Comparison of ENCODE assay signal across 12 cellular contexts in genomic region chr1:70227439-70227838, GRCh38. TPM values are rescaled to one million over a fixed set of nuclear protein-coding genes. Genes with fewer than 3 reads are reported as not detected.
DNase-seq lines count a peak whose midpoint lies in the region; ATAC-seq, FAIRE-seq and TF ChIP-seq lines count a peak whose summit lies in the region.
"Had no signal": no experiment of that assay in that cellular context is flagged by ENCODE, and none has a peak within 500 bp of the region (broad histone marks: within the 10 kb centered on the region; RNA-seq: fewer than 3 reads in every experiment).

No MANE protein-coding gene starts in this region.

- no peak overlapping the region for H3K27ac ChIP-seq in CD8-positive, alpha-beta T cell (ENCODE audit: low read depth, low read length)
- H3K27ac ChIP-seq in GM12878 (ENCODE audit: control insufficient read depth, insufficient read depth) (no peak overlapping the region), coronary artery (no peak overlapping the region), kidney (ENCODE audit: low read depth in 2 of 2, low read length in 2 of 2) (no peak overlapping the region), suprapubic skin (no peak overlapping the region)
- H3K27ac ChIP-seq: C4-2B had no signal

- H3K9me3 Mint-ChIP-seq in CD8-positive, alpha-beta T cell, result no peaks in the 10 kb centered on the region

- CTCF ChIA-PET in CD8-positive, alpha-beta T cell (lab: Charles Lee), result interaction anchor here (1.1 to 1.2 kb wide), 2 partner anchors 62 to 853 kb away, joined by 3 to 4 read pairs; partner anchors contain the start of gene ZRANB2
- CTCF ChIA-PET in GM12878 (lab: Yijun Ruan, JAX), result interaction anchor here (0.7 to 1.5 kb wide), 4 partner anchors 15 to 36 kb away, joined by 3 to 4 read pairs (median 3); partner anchors contain the start of gene LRRC40

- H3K27ac Mint-ChIP-seq in CD8-positive, alpha-beta T cell, result no peak overlapping the region

- no peak for DNase-seq in CD8-positive, alpha-beta T cell
- DNase-seq in M059J (ENCODE audit: low read depth) (peak; percentile 40), GM12878 (ENCODE audit: low read depth, low spot score) (no peak), coronary artery (ENCODE audit: low spot score) (no peak), kidney (no peak), suprapubic skin (ENCODE audit: low spot score in 2 of 2) (no peak)
- DNase-seq: activated gamma-delta T cell treated with Interleukin-2 at 50 U/mL for 16 hours, NCI-H1105 treated with DMSO at 0.1 percent for 48 hours, spleen had no signal

- H3K27me3 Mint-ChIP-seq in CD8-positive, alpha-beta T cell (ENCODE audit: low read depth), result no peaks in the 10 kb centered on the region

- no peaks in the 10 kb centered on the region for H3K27me3 ChIP-seq in CD8-positive, alpha-beta T cell (ENCODE audit: insufficient read depth, low read length)
- H3K27me3 ChIP-seq in GM12878 (replicated peaks in 1 of 2; ENCODE audit: control insufficient read depth in 2 of 2, insufficient read depth in 2 of 2, low read length in 1 of 2) (no peaks in the 10 kb centered on the region), suprapubic skin (no peaks in the 10 kb centered on the region)
- H3K27me3 ChIP-seq: spleen had no signal

- peak; percentile 51 for ATAC-seq in CD8-positive, alpha-beta T cell
- ATAC-seq in GM21390 (IDR thresholded peaks at IDR 0.05; ENCODE audit: unreplicated experiment), result peak; percentile 76
- peak; percentile 76 for ATAC-seq in GM12878
- no peak for ATAC-seq in HG02970 (IDR thresholded peaks at IDR 0.05; ENCODE audit: low FRiP score, unreplicated experiment)

- H3K4me1 Mint-ChIP-seq in CD8-positive, alpha-beta T cell (ENCODE audit: low read depth), result peaks cover 62% of the 10 kb centered on the region

- H3K9ac ChIP-seq in GM12878 (ENCODE audit: control insufficient read depth, insufficient read depth, low read length) (no peak overlapping the region), kidney (ENCODE audit: low read length in 2 of 2) (no peak overlapping the region)

- no peak for TF ChIP-seq RAD21 in GM12878 (IDR thresholded peaks at IDR 0.05; ENCODE audit: insufficient read depth, low read depth, low read length)

- POLR2A ChIA-PET in CD8-positive, alpha-beta T cell (lab: Charles Lee), result interaction anchor here (0.9 to 1.3 kb wide), 2 partner anchors 13 to 128 kb away, joined by 3 read pairs; partner anchors contain the start of gene ANKRD13C
- POLR2A ChIA-PET in GM12878 (lab: Charles Lee), result interaction anchor here (1.1 kb wide), 1 partner anchor 18 kb away, joined by 3 read pairs; no protein-coding TSS in a partner anchor

- H3K9me3 ChIP-seq in CD8-positive, alpha-beta T cell (ENCODE audit: low read length), result no peaks in the 10 kb centered on the region
- H3K9me3 ChIP-seq in GM12878 (replicated peaks; ENCODE audit: control insufficient read depth, insufficient read depth, low read length) (no peaks in the 10 kb centered on the region), kidney (ENCODE audit: control insufficient read depth in 1 of 2, low read length in 2 of 2) (no peaks in the 10 kb centered on the region), suprapubic skin (no peaks in the 10 kb centered on the region)
- H3K9me3 ChIP-seq: spleen had no signal

- H3K4me3 Mint-ChIP-seq in CD8-positive, alpha-beta T cell, result peak overlapping the region; percentile 22

- intact Hi-C loops in CD8-positive, alpha-beta T cell (cut with DNase I, micrococcal nuclease), result loop anchor here in 1 of 2 experiments (5.0 kb wide), 1 partner anchor 35 kb away; no protein-coding TSS in a partner anchor
- intact Hi-C loops in GM12878 (cut with micrococcal nuclease; ENCODE audit: unreplicated experiment) (no loop called here), kidney (cut with DNase I) (no loop called here)

- peaks cover 54% of the 10 kb centered on the region for H3K4me1 ChIP-seq in CD8-positive, alpha-beta T cell (ENCODE audit: insufficient read depth, low read length)
- H3K4me1 ChIP-seq in GM12878 (ENCODE audit: control insufficient read depth, insufficient read depth, low read length) (peaks cover 8% of the 10 kb centered on the region), kidney (ENCODE audit: control insufficient read depth in 1 of 2, insufficient read depth in 1 of 2, low read depth in 1 of 2, low read length in 2 of 2) (peaks cover 5 to 23% of the 10 kb centered on the region in 2 donors), suprapubic skin (peaks cover 50% of the 10 kb centered on the region)

- peak overlapping the region; percentile 7; the same call in 1 of the 2 replicates for H3K4me2 ChIP-seq in GM12878 (ENCODE audit: control insufficient read depth, insufficient read depth)

- TF ChIP-seq EP300 in GM12878 (IDR thresholded peaks at IDR 0.05; ENCODE audit: borderline replicate concordance in 1 of 2, control insufficient read depth in 1 of 2, low read depth in 2 of 2, low read length in 2 of 2) (no peak), suprapubic skin (IDR thresholded peaks at IDR 0.05) (no peak)

- SMC1A ChIA-PET in GM12878 (lab: Charles Lee; ENCODE audit: uncharacterized antibody, unreplicated experiment), result interaction anchor here (0.7 to 2.0 kb wide), 11 partner anchors 9 to 260 kb away, joined by 3 to 6 read pairs (median 4); no protein-coding TSS in a partner anchor

- no peak overlapping the region for H3K4me3 ChIP-seq in CD8-positive, alpha-beta T cell (ENCODE audit: low read depth, low read length)
- 0 out of 2 replicates have a peak overlapping the region, but pooled peaks have one; percentile 9 for H3K4me3 ChIP-seq in GM12878
- no peak overlapping the region for H3K4me3 ChIP-seq in coronary artery
- H3K4me3 ChIP-seq in kidney (ENCODE audit: low read length in 2 of 2), result no peak overlapping the region
- H3K4me3 ChIP-seq in suprapubic skin, result no peak overlapping the region
- H3K4me3 ChIP-seq: spleen had no signal

- no peaks in the 10 kb centered on the region for H4K20me1 ChIP-seq in GM12878 (ENCODE audit: control insufficient read depth, insufficient read depth)

- FAIRE-seq in GM12878 (lab: Jason Lieb, UNC) (no peak), kidney (lab: Jason Lieb, UNC) (no peak)

- H2AFZ ChIP-seq in GM12878 (ENCODE audit: control insufficient read depth, low read depth, low read length), result no peak overlapping the region

- peaks cover 33% of the 10 kb centered on the region for H3K36me3 ChIP-seq in CD8-positive, alpha-beta T cell (ENCODE audit: insufficient read depth, low read length)
- H3K36me3 ChIP-seq in GM12878 (ENCODE audit: control insufficient read depth in 2 of 2, insufficient read depth in 2 of 2, low read length in 1 of 2), result peaks cover 2 to 20% of the 10 kb centered on the region in 2 experiments
- H3K36me3 ChIP-seq in kidney (ENCODE audit: control insufficient read depth in 1 of 2, insufficient read depth in 2 of 2, low read length in 2 of 2), result peaks cover 20 to 52% of the 10 kb centered on the region in 2 donors
- peaks cover 48% of the 10 kb centered on the region for H3K36me3 ChIP-seq in suprapubic skin

- RAD21 ChIA-PET in GM12878 (lab: Charles Lee; ENCODE audit: unreplicated experiment), result interaction anchor here (1.1 to 3.0 kb wide), 4 partner anchors 19 to 184 kb away, joined by 3 to 8 read pairs (median 4); partner anchors contain the start of gene CTH

- in situ Hi-C loops in GM12878 (cut with MboI), result no loop called here

- peaks cover 57% of the 10 kb centered on the region for H3K79me2 ChIP-seq in GM12878 (ENCODE audit: control insufficient read depth, insufficient read depth, low read length)

- BruUV-seq in GM12878 (replicated peaks; lab: Mats Ljungman, UMichigan), result no TSS peak

- TF ChIP-seq POLR2A in GM12878 (IDR thresholded peaks at IDR 0.05; ENCODE audit: low read depth, low read length), result no peak
- no peak for TF ChIP-seq POLR2A in suprapubic skin (IDR thresholded peaks at IDR 0.05)

- TF ChIP-seq CTCF in CD8-positive, alpha-beta T cell (IDR thresholded peaks at IDR 0.05), result no peak
- TF ChIP-seq CTCF in GM12878 (IDR thresholded peaks at IDR 0.05 in 2 of 3, conservative IDR thresholded peaks at IDR 0.05 in 1 of 3; ENCODE audit: control insufficient read depth in 2 of 3, extremely low read depth in 1 of 3, insufficient read depth in 1 of 3, low read depth in 3 of 3, low read length in 3 of 3), result no peak
- no peak for TF ChIP-seq CTCF in coronary artery (IDR thresholded peaks at IDR 0.05)
- TF ChIP-seq CTCF in kidney (IDR thresholded peaks at IDR 0.05; ENCODE audit: borderline replicate concordance, extremely low read depth, insufficient read depth), result no peak
- TF ChIP-seq CTCF in suprapubic skin (IDR thresholded peaks at IDR 0.05), result no peak

- 38% methylated on average over 1 of the region's 1 CpG for WGBS in GM12878 (ENCODE audit: insufficient coverage, insufficient replicate concordance, low lambda C conversion rate, missing lambda C conversion rate)
- 32% methylated on average over 1 of the region's 1 CpG for WGBS in suprapubic skin

- H3K36me3 Mint-ChIP-seq in CD8-positive, alpha-beta T cell, result peaks cover 72% of the 10 kb centered on the region

RNA-seq across cellular contexts. Expression of gene SRSF11, which starts 6.3 kb away (rescaled TPM):
- 100 to 1,000 TPM; 427 to 456 TPM for total RNA-seq in CD8-positive, alpha-beta T cell
- 71.0 and 77.3 TPM in 2 replicates for total RNA-seq in M059J (2014; rRNA removed; shearing (Covaris generic))
- total RNA-seq in GM12878 (2013; cell fraction: nucleolus; rRNA removed), result 679 and 699 TPM in 2 replicates
- 143 and 161 TPM in 2 replicates for total RNA-seq in GM12878 (2014; rRNA removed)
- 206 and 215 TPM in 2 replicates for total RNA-seq in GM12878 (2014; rRNA removed; fragmentation: Illumina TruSeq; extraction: Trizol)
- 139 and 144 TPM in 2 replicates for total RNA-seq in GM12878 (2021)
- polyA plus RNA-seq in GM12878 (2011; ENCODE audit: low read depth), result 67.0 TPM
- 424 and 447 TPM in 2 replicates for polyA plus RNA-seq in GM12878 (2011; rRNA removed)
- polyA plus RNA-seq in GM12878 (2011; cell fraction: cytosol; rRNA removed), result 210 and 228 TPM in 2 replicates
- polyA plus RNA-seq in GM12878 (2011; cell fraction: nucleus; rRNA removed), result 782 and 792 TPM in 2 replicates
- 144 and 155 TPM in 2 replicates for polyA plus RNA-seq in GM12878 (2012)
- polyA plus RNA-seq in GM12878 (2014; fragmentation: Illumina TruSeq; extraction: Trizol), result 267 and 397 TPM in 2 replicates
- 100 to 1,000 TPM in 1 of 2 experiments, 10 to 100 TPM in 1; 83.0 to 109 TPM for polyA plus RNA-seq in GM12878 (2014; fragmentation: Nextera tagmentation; extraction: Ambion mirVana)
- polyA plus RNA-seq in GM12878 (2014; rRNA removed), result 185 and 210 TPM in 2 replicates
- polyA plus RNA-seq in GM12878 (2016; fragmentation: Nextera tagmentation; extraction: Ambion mirVana), result 100 to 1,000 TPM; 207 to 219 TPM
- 241 and 282 TPM in 2 replicates for polyA minus RNA-seq in GM12878 (2011; rRNA and poly(A)+ RNA removed)
- polyA minus RNA-seq in GM12878 (2011; cell fraction: cytosol; rRNA and poly(A)+ RNA removed), result 69.1 and 84.6 TPM in 2 replicates
- polyA minus RNA-seq in GM12878 (2011; cell fraction: nucleus; rRNA and poly(A)+ RNA removed), result 291 and 367 TPM in 2 replicates
- total RNA-seq in kidney, result 135 TPM
- 58.9 TPM for polyA plus RNA-seq in kidney (ENCODE audit: insufficient read depth, low read depth, low replicate concordance)
- total RNA-seq in suprapubic skin, result 100 to 1,000 TPM; 104 to 419 (median 110) TPM

RNA-seq across cellular contexts. Expression of gene LRRC40, which starts 22.1 kb away (rescaled TPM):
- total RNA-seq in CD8-positive, alpha-beta T cell, result 10 to 100 TPM; 13.7 to 15.4 TPM
- 18.2 and 26.9 TPM in 2 replicates for total RNA-seq in M059J (2014; rRNA removed; shearing (Covaris generic))
- 38.1 and 39.8 TPM in 2 replicates for total RNA-seq in GM12878 (2013; cell fraction: nucleolus; rRNA removed)
- total RNA-seq in GM12878 (2014; rRNA removed) (27.5 and 32.5 TPM in 2 replicates), GM12878 (2014; rRNA removed; fragmentation: Illumina TruSeq; extraction: Trizol) (39.1 and 39.4 TPM in 2 replicates), GM12878 (2021) (21.4 and 22.0 TPM in 2 replicates), kidney (13.3 TPM), suprapubic skin (10 to 100 TPM in 2 of 4 donors, 1 to 10 TPM in 2; 8.6 to 14.4 (median 10.4) TPM)
- 5.4 TPM for polyA plus RNA-seq in GM12878 (2011; ENCODE audit: low read depth)
- polyA plus RNA-seq in GM12878 (2011; rRNA removed) (29.4 and 55.8 TPM in 2 replicates), GM12878 (2014; fragmentation: Illumina TruSeq; extraction: Trizol) (34.2 and 48.0 TPM in 2 replicates), GM12878 (2014; fragmentation: Nextera tagmentation; extraction: Ambion mirVana) (10 to 100 TPM; 26.1 to 44.3 TPM), GM12878 (2014; rRNA removed) (15.7 and 19.5 TPM in 2 replicates), GM12878 (2016; fragmentation: Nextera tagmentation; extraction: Ambion mirVana) (10 to 100 TPM; 32.4 to 34.5 TPM), kidney (ENCODE audit: insufficient read depth, low read depth, low replicate concordance) (7.5 TPM)
- polyA plus RNA-seq in GM12878 (2011; cell fraction: cytosol; rRNA removed), result 7.7 and 9.6 TPM in 2 replicates
- polyA plus RNA-seq in GM12878 (2011; cell fraction: nucleus; rRNA removed), result 11.3 and 16.7 TPM in 2 replicates
- 9.2 and 12.6 TPM in 2 replicates for polyA plus RNA-seq in GM12878 (2012)
- polyA minus RNA-seq in GM12878 (2011; rRNA and poly(A)+ RNA removed), result 12.5 and 14.3 TPM in 2 replicates
- 8.0 and 8.7 TPM in 2 replicates for polyA minus RNA-seq in GM12878 (2011; cell fraction: cytosol; rRNA and poly(A)+ RNA removed)
- 9.9 and 10.9 TPM in 2 replicates for polyA minus RNA-seq in GM12878 (2011; cell fraction: nucleus; rRNA and poly(A)+ RNA removed)
